ENCODE assay signal across 14 cellular contexts in the genomic region with DNA sequence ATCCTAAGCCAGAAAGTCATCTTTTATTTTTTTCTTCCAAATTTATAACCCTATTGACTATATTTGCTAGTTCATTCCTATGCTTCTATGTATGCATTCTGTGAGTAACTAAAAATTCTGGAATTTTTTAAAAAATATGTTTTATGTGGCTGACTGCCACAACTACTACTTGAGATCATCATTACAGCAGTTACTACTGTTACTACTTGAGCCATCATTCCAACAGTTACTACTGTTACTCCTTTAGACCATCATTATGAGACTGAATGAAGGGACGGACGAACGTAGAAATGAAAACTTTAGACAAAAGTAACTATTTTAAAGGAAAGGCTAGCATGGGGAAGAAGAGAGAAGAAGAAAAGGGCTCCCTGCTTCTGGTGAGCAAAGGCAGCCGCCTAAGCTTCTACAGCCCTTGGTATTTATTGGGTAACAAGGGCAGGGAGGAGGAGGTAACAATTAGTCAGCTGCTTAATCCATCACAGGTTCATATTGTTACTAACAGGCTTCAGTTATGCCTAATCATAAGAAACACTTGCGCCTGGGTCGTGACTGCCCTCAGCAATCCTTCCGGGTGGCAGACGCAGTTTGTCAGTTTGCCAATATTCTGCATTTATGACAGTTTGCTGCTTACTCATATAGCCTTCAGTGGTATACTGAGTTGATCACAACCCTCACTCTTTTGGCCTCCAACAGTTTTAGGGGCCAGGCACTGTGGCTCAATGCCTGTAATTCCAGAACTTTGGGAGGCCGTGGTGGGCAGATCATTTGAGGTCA.
DNase-seq lines count a peak whose midpoint lies in the region; ATAC-seq, FAIRE-seq and TF ChIP-seq lines count a peak whose summit lies in the region.
"Had no signal": no experiment of that assay in that cellular context is flagged by ENCODE, and none has a peak within 500 bp of the region (broad histone marks: within the 10 kb centered on the region; RNA-seq: fewer than 3 reads in every experiment).

No MANE protein-coding gene starts in this region.

- H4K20me1 ChIP-seq in endothelial cell of umbilical vein (replicated peaks; ENCODE audit: control insufficient read depth, extremely low read depth, insufficient read depth, low read length): no peaks in the 10 kb centered on the region
- H4K20me1 ChIP-seq: BLaER1 had no signal

- ATAC-seq in HG03342 (IDR thresholded peaks at IDR 0.05; ENCODE audit: unreplicated experiment): no peak
- ATAC-seq in CD8-positive, alpha-beta T cell: no peak
- ATAC-seq: activated T-helper 17 cell treated with anti-CD3 and anti-CD28 coated beads, Interleukin-2, amount 50 U/mL, for 72 hours had no signal

- H3K79me2 ChIP-seq in endothelial cell of umbilical vein (ENCODE audit: control insufficient read depth, insufficient read depth, low read length): peaks cover 89% of the 10 kb centered on the region

- no peak overlapping the region for H3K4me3 ChIP-seq in endothelial cell of umbilical vein (replicated peaks in 1 of 3; ENCODE audit: insufficient read depth in 1 of 3, low read depth in 1 of 3, low read length in 3 of 3)
- H3K4me3 ChIP-seq in CD8-positive, alpha-beta T cell (ENCODE audit: low read depth, low read length): no peak overlapping the region
- H3K4me3 ChIP-seq: BLaER1 had no signal

- intact Hi-C loops in endothelial cell of umbilical vein (cut with micrococcal nuclease): loop anchor here (1.0 kb wide), 1 partner anchor 13 kb away; no protein-coding TSS in a partner anchor
- intact Hi-C loops in CD8-positive, alpha-beta T cell (cut with DNase I, micrococcal nuclease): no loop called here

- no peak overlapping the region for H3K9ac ChIP-seq in endothelial cell of umbilical vein (replicated peaks; ENCODE audit: extremely low read depth, insufficient read depth, low read length)
- H3K9ac ChIP-seq: BLaER1 had no signal

- FAIRE-seq in endothelial cell of umbilical vein (lab: Jason Lieb, UNC): no peak
- FAIRE-seq: GM12891 had no signal

- dilution Hi-C loops in endothelial cell of umbilical vein (cut with MboI; ENCODE audit: extremely low pct_ligation_motif_present, low sequenced_read_pairs): no loop called here

- peaks cover 0 to 6% of the 10 kb centered on the region in 2 experiments for H3K36me3 ChIP-seq in endothelial cell of umbilical vein (ENCODE audit: control insufficient read depth in 2 of 2, extremely low read depth in 1 of 2, insufficient read depth in 2 of 2, low read length in 2 of 2)
- H3K36me3 ChIP-seq in CD8-positive, alpha-beta T cell (ENCODE audit: insufficient read depth, low read length): no peaks in the 10 kb centered on the region
- H3K36me3 ChIP-seq: BLaER1 had no signal

- no peak overlapping the region for H3K4me3 Mint-ChIP-seq in CD8-positive, alpha-beta T cell
- H3K4me3 Mint-ChIP-seq: activated T-helper 17 cell treated with anti-CD3 and anti-CD28 coated beads, Interleukin-2, amount 50 U/mL, for 72 hours; stimulated activated naive CD8-positive, alpha-beta T cell treated with anti-CD3 and anti-CD28 coated beads, Interleukin-15, Interleukin-2, amounts not matched to agents 100 ng/mL and 50 ng/mL, for 24 hours had no signal

- H3K9me1 ChIP-seq in endothelial cell of umbilical vein (replicated peaks; ENCODE audit: control insufficient read depth, extremely low read depth, insufficient read depth, low read length): no peaks in the 10 kb centered on the region

- no peak overlapping the region for H3K27ac ChIP-seq in endothelial cell of umbilical vein (ENCODE audit: insufficient read depth, low read depth, low read length)
- H3K27ac ChIP-seq in CD8-positive, alpha-beta T cell (ENCODE audit: low read depth, low read length): no peak overlapping the region
- H3K27ac ChIP-seq: BLaER1 had no signal

- peaks cover 9% of the 10 kb centered on the region for H3K36me3 Mint-ChIP-seq in CD8-positive, alpha-beta T cell

- TF ChIP-seq POLR2A in endothelial cell of umbilical vein (IDR thresholded peaks at IDR 0.05; ENCODE audit: low read depth, low read length): no peak

- no peak overlapping the region for H3K27ac Mint-ChIP-seq in CD8-positive, alpha-beta T cell
- H3K27ac Mint-ChIP-seq: activated T-helper 17 cell treated with anti-CD3 and anti-CD28 coated beads, Interleukin-2, amount 50 U/mL, for 72 hours; stimulated activated naive CD8-positive, alpha-beta T cell treated with anti-CD3 and anti-CD28 coated beads, Interleukin-15, Interleukin-2, amounts not matched to agents 100 ng/mL and 50 ng/mL, for 24 hours had no signal

- CTCF ChIA-PET in endothelial cell of umbilical vein (lab: Charles Lee): interaction anchor here (1.4 kb wide), 1 partner anchor 14 kb away, joined by 3 read pairs; no protein-coding TSS in a partner anchor
- CTCF ChIA-PET in CD8-positive, alpha-beta T cell (lab: Charles Lee): no interaction called here

- no peaks in the 10 kb centered on the region for H3K27me3 ChIP-seq in endothelial cell of umbilical vein (ENCODE audit: control insufficient read depth in 2 of 2, insufficient read depth in 2 of 2, low read length in 2 of 2)
- no peaks in the 10 kb centered on the region for H3K27me3 ChIP-seq in CD8-positive, alpha-beta T cell (ENCODE audit: insufficient read depth, low read length)
- H3K27me3 ChIP-seq: BLaER1 had no signal

- no peaks in the 10 kb centered on the region for H3K9me3 Mint-ChIP-seq in CD8-positive, alpha-beta T cell
- H3K9me3 Mint-ChIP-seq: activated T-helper 17 cell treated with anti-CD3 and anti-CD28 coated beads, Interleukin-2, amount 50 U/mL, for 72 hours; stimulated activated naive CD8-positive, alpha-beta T cell treated with anti-CD3 and anti-CD28 coated beads, Interleukin-15, Interleukin-2, amounts not matched to agents 100 ng/mL and 50 ng/mL, for 24 hours had no signal

- DNase-seq in EH (ENCODE audit: low read depth) (peak; percentile 89), RPMI7951 (ENCODE audit: low read depth) (peak; percentile 91), endothelial cell of umbilical vein (ENCODE audit: low read depth, low spot score) (no peak), myocyte (ENCODE audit: low read depth) (peak; percentile 53), iPS-NIHi11 (ENCODE audit: low spot score) (no peak)
- no peak for DNase-seq in activated CD4-positive, alpha-beta T cell treated with anti-CD3 and anti-CD28 coated beads, Interleukin-2, amount 50 U/mL, for 1 hour
- DNase-seq in CD8-positive, alpha-beta T cell: no peak
- DNase-seq: activated CD4-positive, alpha-beta T cell treated with anti-CD3 and anti-CD28 coated beads, Interleukin-2, amount 50 U/mL, for 4 hours; DND-41 had no signal

- H2AFZ ChIP-seq in endothelial cell of umbilical vein (ENCODE audit: low read depth, low read length): no peak overlapping the region

- TF ChIP-seq CTCF in endothelial cell of umbilical vein (IDR thresholded peaks at IDR 0.05; ENCODE audit: extremely low read depth in 1 of 2, insufficient read depth in 1 of 2, low read depth in 1 of 2, low read length in 2 of 2): no peak
- TF ChIP-seq CTCF in CD8-positive, alpha-beta T cell (IDR thresholded peaks at IDR 0.05): no peak

- peaks cover 3% of the 10 kb centered on the region for H3K4me1 Mint-ChIP-seq in CD8-positive, alpha-beta T cell (ENCODE audit: low read depth)
- H3K4me1 Mint-ChIP-seq: activated T-helper 17 cell treated with anti-CD3 and anti-CD28 coated beads, Interleukin-2, amount 50 U/mL, for 72 hours had no signal

- TSS peak; percentile 82 for BruUV-seq in endothelial cell of umbilical vein (replicated peaks; lab: Mats Ljungman, UMichigan)

- no peak overlapping the region for H3K4me2 ChIP-seq in endothelial cell of umbilical vein (ENCODE audit: insufficient read depth, low read length)
- H3K4me2 ChIP-seq: BLaER1 had no signal

- no peaks in the 10 kb centered on the region for H3K27me3 Mint-ChIP-seq in CD8-positive, alpha-beta T cell (ENCODE audit: low read depth)
- H3K27me3 Mint-ChIP-seq: activated T-helper 17 cell treated with anti-CD3 and anti-CD28 coated beads, Interleukin-2, amount 50 U/mL, for 72 hours; stimulated activated naive CD8-positive, alpha-beta T cell treated with anti-CD3 and anti-CD28 coated beads, Interleukin-15, Interleukin-2, amounts not matched to agents 100 ng/mL and 50 ng/mL, for 24 hours had no signal

- POLR2A ChIA-PET in endothelial cell of umbilical vein (lab: Charles Lee): no interaction called here
- POLR2A ChIA-PET in CD8-positive, alpha-beta T cell (lab: Charles Lee): no interaction called here

- peaks cover 61% of the 10 kb centered on the region for H3K4me1 ChIP-seq in endothelial cell of umbilical vein (ENCODE audit: control insufficient read depth, extremely low read depth, insufficient read depth, low read length)
- no peaks in the 10 kb centered on the region for H3K4me1 ChIP-seq in CD8-positive, alpha-beta T cell (ENCODE audit: insufficient read depth, low read length)
- H3K4me1 ChIP-seq: BLaER1 had no signal

- H3K9me3 ChIP-seq in endothelial cell of umbilical vein (replicated peaks; ENCODE audit: control insufficient read depth, insufficient read depth, low read length): no peaks in the 10 kb centered on the region
- no peaks in the 10 kb centered on the region for H3K9me3 ChIP-seq in CD8-positive, alpha-beta T cell (ENCODE audit: low read length)
- H3K9me3 ChIP-seq: BLaER1 had no signal

TF ChIP-seq in endothelial cell of umbilical vein, 7 proteins besides CTCF, POLR2A, EP300 and RAD21:
- TF ChIP-seq POLR2AphosphoS5 (IDR thresholded peaks at IDR 0.05; ENCODE audit: insufficient read depth, low read depth, low read length) (no peak), FOS (IDR thresholded peaks at IDR 0.05; ENCODE audit: borderline replicate concordance, insufficient read depth, low read length) (no peak), MYC (IDR thresholded peaks at IDR 0.05; ENCODE audit: low read depth, low read length) (no peak), JUN (IDR thresholded peaks at IDR 0.05; ENCODE audit: borderline replicate concordance, insufficient read depth, insufficient read length, low read depth) (no peak), GATA2 (IDR thresholded peaks at IDR 0.05; ENCODE audit: insufficient read depth, insufficient read length, low read depth, low read length) (no peak), EZH2 (IDR thresholded peaks at IDR 0.05; ENCODE audit: borderline replicate concordance, low read depth, low read length, severe bottlenecking) (no peak)
- TF ChIP-seq, protein P1, sequence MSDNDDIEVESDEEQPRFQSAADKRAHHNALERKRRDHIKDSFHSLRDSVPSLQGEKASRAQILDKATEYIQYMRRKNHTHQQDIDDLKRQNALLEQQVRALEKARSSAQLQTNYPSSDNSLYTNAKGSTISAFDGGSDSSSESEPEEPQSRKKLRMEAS (IDR thresholded peaks at IDR 0.05; ENCODE audit: insufficient read depth, insufficient read length): no peak

Comparison
In these comparisons a context has a peak if more than half of its experiments do, and no peak if none do; other contexts are left out.
1. DNase-seq: peak in EH (single experiment), RPMI7951 (single experiment) and myocyte (single experiment); none in endothelial cell of umbilical vein (single experiment), activated CD4-positive, alpha-beta T cell treated with anti-CD3 and anti-CD28 coated beads, Interleukin-2, amount 50 U/mL, for 1 hour (single experiment), CD8-positive, alpha-beta T cell (0 of 7) and iPS-NIHi11 (single experiment).